Comparison of ENCODE assay signal across 8 cellular contexts in genomic region chr5:1386274-1386717, GRCh38. TPM values are rescaled to one million over a fixed set of nuclear protein-coding genes. Genes with fewer than 3 reads are reported as not detected.
DNase-seq lines count a peak whose midpoint lies in the region; ATAC-seq and TF ChIP-seq lines count a peak whose summit lies in the region.

No MANE protein-coding gene starts in this region.

- H2AFZ ChIP-seq in OCI-LY7 (ENCODE audit: low read length): peak overlapping the region; percentile 82
- peak overlapping the region; percentile 94 for H2AFZ ChIP-seq in parathyroid adenoma

- H3K36me3 Mint-ChIP-seq in glutamatergic neuron (ENCODE audit: unreplicated experiment): peaks cover 4% of the 10 kb centered on the region

- in situ Hi-C loops in transverse colon (cut with MboI; ENCODE audit: low pct_ligation_motif_present in 1 of 4, low pct_unique_long_range_greater_than_20kb in 1 of 4, low sequenced_read_pairs in 3 of 4): loop anchor here in 1 of 4 donors (25.0 kb wide), 1 partner anchor 251 kb away; no protein-coding TSS in a partner anchor

- no peaks in the 10 kb centered on the region for H3K9me2 ChIP-seq in OCI-LY7 (ENCODE audit: insufficient read depth, low read length)

- TF ChIP-seq CTCF in A673 (conservative IDR thresholded peaks at IDR 0.05; ENCODE audit: low read depth, low read length) (no peak), OCI-LY7 (conservative IDR thresholded peaks at IDR 0.05; ENCODE audit: low read length) (no peak), glutamatergic neuron (IDR thresholded peaks at IDR 0.05; ENCODE audit: partially characterized antibody, unreplicated experiment) (no peak), parathyroid adenoma (IDR thresholded peaks at IDR 0.05) (no peak), transverse colon (IDR thresholded peaks at IDR 0.05) (no peak)

- peak; percentile 46 for ATAC-seq in GM18868 (IDR thresholded peaks at IDR 0.05; ENCODE audit: unreplicated experiment)
- ATAC-seq in HG03139 (IDR thresholded peaks at IDR 0.05; ENCODE audit: unreplicated experiment): peak; percentile 43

- no peak overlapping the region for H3K27ac ChIP-seq in A673 (ENCODE audit: low read depth, low read length, poor library complexity, severe bottlenecking)
- H3K27ac ChIP-seq in OCI-LY7 (ENCODE audit: low read depth, low read length, poor library complexity, severe bottlenecking): peak overlapping the region; percentile 43
- peak overlapping the region; percentile 63 for H3K27ac ChIP-seq in parathyroid adenoma
- peak overlapping the region; percentile 67 to 85 (median 80) for H3K27ac ChIP-seq in transverse colon

- CTCF ChIA-PET in A673 (lab: Charles Lee): no interaction called here
- CTCF ChIA-PET in OCI-LY7 (lab: Charles Lee; ENCODE audit: unreplicated experiment): no interaction called here

- peaks cover 15% of the 10 kb centered on the region for H3K9me3 Mint-ChIP-seq in glutamatergic neuron (ENCODE audit: unreplicated experiment)

- no peaks in the 10 kb centered on the region for H3K79me2 ChIP-seq in OCI-LY7 (ENCODE audit: insufficient read depth, low read depth, low read length)
- H3K79me2 ChIP-seq in parathyroid adenoma: no peaks in the 10 kb centered on the region

- no peaks in the 10 kb centered on the region for H3K36me3 ChIP-seq in A673 (ENCODE audit: insufficient read depth, low read length, poor library complexity, severe bottlenecking)
- H3K36me3 ChIP-seq in OCI-LY7 (ENCODE audit: insufficient read depth, low read length): no peaks in the 10 kb centered on the region
- H3K36me3 ChIP-seq in parathyroid adenoma (ENCODE audit: control insufficient read depth, insufficient read depth, low read length): no peaks in the 10 kb centered on the region
- H3K36me3 ChIP-seq in transverse colon: no peaks in the 10 kb centered on the region

- H3K4me1 ChIP-seq in A673 (ENCODE audit: insufficient read depth, low read length, poor library complexity, severe bottlenecking): no peaks in the 10 kb centered on the region
- peaks cover 20% of the 10 kb centered on the region for H3K4me1 ChIP-seq in OCI-LY7 (ENCODE audit: insufficient read depth, low read length, poor library complexity, severe bottlenecking)
- peaks cover 13% of the 10 kb centered on the region for H3K4me1 ChIP-seq in parathyroid adenoma
- H3K4me1 ChIP-seq in transverse colon: peaks cover 0 to 19% (median 14%) of the 10 kb centered on the region in 4 donors

- peak overlapping the region; percentile 87 for H3K4me3 Mint-ChIP-seq in glutamatergic neuron (ENCODE audit: unreplicated experiment)

- DNase-seq in A673 (ENCODE audit: low spot score) (peak; percentile 43), OCI-LY7 (ENCODE audit: low spot score) (peak; percentile 71), activated gamma-delta T cell (lab: John Stamatoyannopoulos, UW) (peak; percentile 58), glutamatergic neuron (peak; percentile 74), transverse colon (peak; percentile 68)

- intact Hi-C loops in A673 (cut with micrococcal nuclease; ENCODE audit: unreplicated experiment): no loop called here
- intact Hi-C loops in OCI-LY7 (cut with micrococcal nuclease; ENCODE audit: unreplicated experiment): no loop called here
- intact Hi-C loops in transverse colon (cut with DNase I; ENCODE audit: low total_unique reads): loop anchor here (5.0 kb wide), 1 partner anchor 256 kb away; no protein-coding TSS in a partner anchor

- H4K20me1 ChIP-seq in OCI-LY7 (ENCODE audit: insufficient read depth, low read length): no peaks in the 10 kb centered on the region

- peaks cover 20% of the 10 kb centered on the region for H3K4me1 Mint-ChIP-seq in glutamatergic neuron (ENCODE audit: low read depth, unreplicated experiment)

- peak overlapping the region; percentile 89 for H3K27ac Mint-ChIP-seq in glutamatergic neuron (ENCODE audit: unreplicated experiment)

- H3K9ac ChIP-seq in parathyroid adenoma: no peak overlapping the region

- WGBS in transverse colon (ENCODE audit: low coverage in 1 of 2), 2 donors: 0 to 2% methylated on average over 6 to 36 of the region's 36 CpGs

- H3K4me2 ChIP-seq in OCI-LY7 (ENCODE audit: low read length): peak overlapping the region; percentile 68
- H3K4me2 ChIP-seq in parathyroid adenoma (ENCODE audit: low read length): peak overlapping the region; percentile 91

- POLR2A ChIA-PET in A673 (lab: Charles Lee; ENCODE audit: low non-redundant PET) (no interaction called here), OCI-LY7 (lab: Charles Lee) (interaction anchor here (3.1 kb wide), 1 partner anchor 44 kb away, joined by 11 read pairs; no protein-coding TSS in a partner anchor)

- H3K4me3 ChIP-seq in A673 (ENCODE audit: low read depth, low read length, poor library complexity, severe bottlenecking) (peak overlapping the region; percentile 62), OCI-LY7 (ENCODE audit: low read depth, low read length, poor library complexity, severe bottlenecking) (peak overlapping the region; percentile 67), parathyroid adenoma (ENCODE audit: low read depth, low read length) (peak overlapping the region; percentile 68), transverse colon (peak overlapping the region; percentile 21 to 78 (median 50))

- H3K9me3 ChIP-seq in A673 (ENCODE audit: low read depth, low read length, poor library complexity, severe bottlenecking) (no peaks in the 10 kb centered on the region), OCI-LY7 (ENCODE audit: low read length) (no peaks in the 10 kb centered on the region), parathyroid adenoma (ENCODE audit: control insufficient read depth, low read length) (no peaks in the 10 kb centered on the region), transverse colon (no peaks in the 10 kb centered on the region)

- peaks cover 50% of the 10 kb centered on the region for H3K27me3 ChIP-seq in A673 (replicated peaks; ENCODE audit: insufficient read depth, low read depth, low read length, poor library complexity)
- H3K27me3 ChIP-seq in parathyroid adenoma (ENCODE audit: control insufficient read depth, insufficient read depth, low read length): no peaks in the 10 kb centered on the region
- no peaks in the 10 kb centered on the region for H3K27me3 ChIP-seq in transverse colon

- H3K27me3 Mint-ChIP-seq in glutamatergic neuron (ENCODE audit: unreplicated experiment): peaks cover 23% of the 10 kb centered on the region

- peak; percentile 75 for TF ChIP-seq POLR2A in transverse colon (IDR thresholded peaks at IDR 0.05)

- TF ChIP-seq EP300 in transverse colon (IDR thresholded peaks at IDR 0.05; ENCODE audit: low read depth): no peak

- BruUV-seq in A673 (replicated peaks; lab: Mats Ljungman, UMichigan) (no TSS peak), OCI-LY7 (replicated peaks; lab: Mats Ljungman, UMichigan) (no TSS peak)

RNA-seq across cellular contexts. Expression of gene CLPTM1L, which starts 41.4 kb away (rescaled TPM):
- total RNA-seq in A673 (2021) (128 and 146 TPM in 2 replicates), OCI-LY7 (2022) (395 and 396 TPM in 2 replicates), glutamatergic neuron (ENCODE audit: unreplicated experiment) (95.2 TPM), transverse colon (100 to 1,000 TPM in 2 of 4 donors, 10 to 100 TPM in 2; 78.0 to 143 (median 104) TPM)
- 356 and 395 TPM in 2 replicates for total RNA-seq in OCI-LY7 (2014; rRNA removed; shearing (Covaris generic))

RNA-seq across cellular contexts. Expression of gene SLC6A3, which starts 58.9 kb away (rescaled TPM):
- total RNA-seq in A673 (2021) (not detected in 2 replicates), OCI-LY7 (2022) (not detected in 2 replicates), glutamatergic neuron (ENCODE audit: unreplicated experiment) (22.4 TPM), transverse colon (not detected)
- total RNA-seq in OCI-LY7 (2014; rRNA removed; shearing (Covaris generic)): 0.05 TPM in 1 of 2 replicates, not detected in the other

Comparison
In these comparisons a context has a peak if more than half of its experiments do, and no peak if none do; other contexts are left out.
1. RNA of gene SLC6A3, which starts 58.9 kb away (total RNA-seq): 22.4 TPM in glutamatergic neuron (single experiment); not detected in A673, 0.05 TPM in OCI-LY7 and not detected in transverse colon; every median in the first group is over 10 times any median in the second.
2. Peak in every context shown above with its lines, with median percentiles within 50 percentile points of each other: DNase-seq and H3K4me3 ChIP-seq.